ENCODE assay signal across 31 cellular contexts in genomic region chr9:109299901-109300300, GRCh38. TPM values are rescaled to one million over a fixed set of nuclear protein-coding genes. Genes with fewer than 3 reads are reported as not detected.
"Had no signal": no experiment of that assay in that cellular context is flagged by ENCODE, and none has a peak within 500 bp of the region (broad histone marks: within the 10 kb centered on the region; RNA-seq: fewer than 3 reads in every experiment).

No MANE protein-coding gene starts in this region.

- H3K36me3 Mint-ChIP-seq: activated CD8-positive, alpha-beta memory T cell treated with anti-CD3 and anti-CD28 coated beads, Interleukin-2, amount 10 ng/mL, durations not matched to agents 7 days and 5 days; activated naive CD4-positive, alpha-beta T cell treated with anti-CD3 and anti-CD28 coated beads, Interleukin-2, amount 50 U/mL, for 24 hours; activated naive CD8-positive, alpha-beta T cell treated with anti-CD3 and anti-CD28 coated beads, Interleukin-2, amount 10 ng/mL, durations not matched to agents 7 days and 5 days; brain had no signal

- H3K36me3 ChIP-seq: ascending aorta, breast epithelium, cardiac muscle cell, colonic mucosa had no signal

- DNase-seq: activated B cell treated with CpG ODN at 0.5 μM for 24 hours; activated CD4-positive, alpha-beta T cell treated with anti-CD3 and anti-CD28 coated beads for 48 hours; activated CD4-positive, alpha-beta T cell treated with anti-CD3 and anti-CD28 coated beads, Interleukin-2, amount 50 U/mL, for 1 hour; activated CD4-positive, alpha-beta T cell treated with anti-CD3 and anti-CD28 coated beads, Interleukin-2, amount 50 U/mL, for 48 hours; activated CD8-positive, alpha-beta memory T cell treated with anti-CD3 and anti-CD28 coated beads, Interleukin-2, amount 10 ng/mL, durations not matched to agents 7 days and 5 days; activated CD8-positive, alpha-beta memory T cell treated with anti-CD3 and anti-CD28 coated beads, Interleukin-2, amount 50 U/mL, for 4 hours; activated CD8-positive, alpha-beta T cell treated with anti-CD3 and anti-CD28 coated beads for 36 hours; activated effector memory CD4-positive, alpha-beta T cell treated with anti-CD3 and anti-CD28 coated beads, Interleukin-2, amount 50 U/mL, for 16 hours; activated naive CD4-positive, alpha-beta T cell treated with anti-CD3 and anti-CD28 coated beads for 36 hours; activated naive CD8-positive, alpha-beta T cell treated with anti-CD3 and anti-CD28 coated beads, Interleukin-2, amount 10 ng/mL, durations not matched to agents 7 days and 5 days; activated T-cell treated with anti-CD3 and anti-CD28 coated beads, Interleukin-2, amount 50 U/mL, for 1 hour; activated T-cell treated with anti-CD3 and anti-CD28 coated beads, Interleukin-2, amount 50 U/mL, for 48 hours; central memory CD4-positive, alpha-beta T cell; cerebellar nuclear complex; colonic mucosa; dorsolateral prefrontal cortex; effector memory CD4-positive, alpha-beta T cell; endodermal cell; foreskin fibroblast; head of caudate nucleus; T-helper 2 cell had no signal

- H3K27ac ChIP-seq: ascending aorta, breast epithelium, cardiac muscle cell, colonic mucosa, dorsolateral prefrontal cortex had no signal

- ATAC-seq: activated CD4-positive, CD25-positive, alpha-beta regulatory T cell treated with anti-CD3 and anti-CD28 coated beads, Interleukin-2, amount 50 U/mL, for 24 hours; activated CD8-positive, alpha-beta memory T cell treated with anti-CD3 and anti-CD28 coated beads, Interleukin-2, amount 10 ng/mL, durations not matched to agents 7 days and 5 days; activated CD8-positive, alpha-beta T cell treated with anti-CD3 and anti-CD28 coated beads for 36 hours; esophagus mucosa had no signal

- H3K9me3 Mint-ChIP-seq: activated CD8-positive, alpha-beta T cell treated with anti-CD3 and anti-CD28 coated beads for 36 hours; activated naive CD4-positive, alpha-beta T cell treated with anti-CD3 and anti-CD28 coated beads for 36 hours; activated naive CD4-positive, alpha-beta T cell treated with anti-CD3 and anti-CD28 coated beads, Interleukin-2, amount 50 U/mL, for 24 hours; activated T-helper 1 cell treated with anti-CD3 and anti-CD28 coated beads, Interleukin-12 subunit alpha, Interleukin-12 subunit beta, Interleukin-2, Interleukin-4 antibody, amounts not matched to agents 30 ng/mL and 10 ng/mL and 1 ng/mL, durations not matched to agents 14 hours and 24 hours and 36 hours; activated T-helper 2 cell treated with anti-CD3 and anti-CD28 coated beads, Interferon-gamma antibody, Interleukin-2, Interleukin-4, amounts not matched to agents 10 μg/mL and 5 μg/mL and 100 μg/mL, durations not matched to agents 14 hours and 24 hours and 36 hours; brain; dendritic cell treated with granulocyte-macrophage colony-stimulating factor and Interleukin-4, amounts not matched to agents 40 ng/mL and 50 ng/mL, for 4 days; endodermal cell had no signal

- H3K4me3 ChIP-seq: ascending aorta, breast epithelium, cardiac muscle cell, colonic mucosa, dorsolateral prefrontal cortex had no signal

- H3K4me1 Mint-ChIP-seq: activated B cell treated with CpG ODN at 0.5 μM for 24 hours, endodermal cell had no signal

- H3K27me3 ChIP-seq: ascending aorta, breast epithelium, cardiac muscle cell, colonic mucosa had no signal

- H3K27ac Mint-ChIP-seq: activated B cell treated with CpG ODN at 0.5 μM for 24 hours; activated CD8-positive, alpha-beta memory T cell treated with anti-CD3 and anti-CD28 coated beads, Interleukin-2, amount 10 ng/mL, durations not matched to agents 7 days and 5 days; activated CD8-positive, alpha-beta T cell treated with anti-CD3 and anti-CD28 coated beads for 36 hours; activated naive CD4-positive, alpha-beta T cell treated with anti-CD3 and anti-CD28 coated beads for 36 hours; activated naive CD4-positive, alpha-beta T cell treated with anti-CD3 and anti-CD28 coated beads, Interleukin-2, amount 50 U/mL, for 24 hours; activated naive CD8-positive, alpha-beta T cell treated with anti-CD3 and anti-CD28 coated beads, Interleukin-2, amount 10 ng/mL, durations not matched to agents 7 days and 5 days; activated T-helper 1 cell treated with anti-CD3 and anti-CD28 coated beads, Interleukin-12 subunit alpha, Interleukin-12 subunit beta, Interleukin-2, Interleukin-4 antibody, amounts not matched to agents 30 ng/mL and 10 ng/mL and 1 ng/mL, durations not matched to agents 14 hours and 24 hours and 36 hours; activated T-helper 2 cell treated with anti-CD3 and anti-CD28 coated beads, Interferon-gamma antibody, Interleukin-2, Interleukin-4, amounts not matched to agents 10 μg/mL and 5 μg/mL and 100 μg/mL, durations not matched to agents 14 hours and 24 hours and 36 hours; brain; dendritic cell treated with granulocyte-macrophage colony-stimulating factor and Interleukin-4, amounts not matched to agents 40 ng/mL and 50 ng/mL, for 4 days; endodermal cell had no signal

- H3K4me3 Mint-ChIP-seq: activated B cell treated with CpG ODN at 0.5 μM for 24 hours; activated CD8-positive, alpha-beta memory T cell treated with anti-CD3 and anti-CD28 coated beads, Interleukin-2, amount 10 ng/mL, durations not matched to agents 7 days and 5 days; activated CD8-positive, alpha-beta T cell treated with anti-CD3 and anti-CD28 coated beads for 36 hours; activated naive CD4-positive, alpha-beta T cell treated with anti-CD3 and anti-CD28 coated beads for 36 hours; activated naive CD4-positive, alpha-beta T cell treated with anti-CD3 and anti-CD28 coated beads, Interleukin-2, amount 50 U/mL, for 24 hours; activated naive CD8-positive, alpha-beta T cell treated with anti-CD3 and anti-CD28 coated beads, Interleukin-2, amount 10 ng/mL, durations not matched to agents 7 days and 5 days; activated T-helper 1 cell treated with anti-CD3 and anti-CD28 coated beads, Interleukin-12 subunit alpha, Interleukin-12 subunit beta, Interleukin-2, Interleukin-4 antibody, amounts not matched to agents 30 ng/mL and 10 ng/mL and 1 ng/mL, durations not matched to agents 14 hours and 24 hours and 36 hours; brain; dendritic cell treated with granulocyte-macrophage colony-stimulating factor and Interleukin-4, amounts not matched to agents 40 ng/mL and 50 ng/mL, for 4 days; endodermal cell had no signal

- H3K4me1 ChIP-seq: ascending aorta, breast epithelium had no signal

- H3K9me3 ChIP-seq: ascending aorta, breast epithelium, colonic mucosa had no signal

RNA-seq across cellular contexts. Expression of gene EPB41L4B, which starts 21.0 kb away (rescaled TPM):
- total RNA-seq: activated naive CD8-positive, alpha-beta T cell treated with anti-CD3 and anti-CD28 coated beads, Interleukin-2, amount 10 ng/mL, durations not matched to agents 7 days and 5 days; ascending aorta had no signal
